ENCODE assay signal across 8 cellular contexts in the genomic region with DNA sequence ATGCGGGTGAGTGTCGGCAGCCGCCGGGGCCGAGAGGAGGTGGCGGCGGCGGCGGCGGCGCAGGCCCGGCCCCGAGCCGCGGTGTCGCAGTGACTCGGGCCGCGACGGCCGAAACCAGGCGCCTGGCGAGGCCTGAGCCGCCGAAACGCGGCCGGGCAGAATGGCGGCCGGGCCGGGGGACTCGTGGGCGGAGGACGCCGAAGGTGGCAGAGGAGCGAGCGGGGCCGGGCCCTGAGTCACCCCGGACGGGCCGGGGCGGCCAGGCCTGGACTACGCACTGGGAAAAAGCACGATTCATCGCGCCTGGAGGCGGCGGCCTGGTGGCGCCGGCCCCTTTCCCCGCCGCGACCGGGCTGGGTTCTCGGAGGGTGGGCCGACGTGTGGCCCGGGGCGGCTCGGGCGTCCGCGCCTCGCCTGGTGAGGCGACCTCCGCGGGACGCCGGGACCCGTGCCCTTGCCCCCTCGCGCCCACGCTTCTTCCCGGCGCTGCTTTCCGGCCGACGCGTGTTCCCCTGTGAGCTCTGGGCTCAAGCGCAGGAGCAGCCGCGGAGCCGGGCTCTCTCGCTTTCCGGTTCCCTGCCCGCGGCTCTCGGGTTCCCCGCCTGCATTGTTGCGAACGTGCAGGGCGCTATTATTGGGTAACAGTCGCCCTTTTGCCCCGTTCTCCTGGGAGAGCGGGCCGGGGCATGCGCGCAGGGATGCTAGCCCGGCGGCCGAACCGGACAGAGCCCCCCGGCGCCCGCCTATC. TPM values are rescaled to one million over a fixed set of nuclear protein-coding genes. Genes with fewer than 3 reads are reported as not detected.
A peak's percentile ranks its signal among the peaks of the same experiment; 100 is the strongest.
DNase-seq lines count a peak whose midpoint lies in the region; ATAC-seq and TF ChIP-seq lines count a peak whose summit lies in the region.

No MANE protein-coding gene starts in this region.

- no peaks in the 10 kb centered on the region for H3K9me3 ChIP-seq in ectodermal cell (ENCODE audit: control insufficient read depth, low read length)

- peak; percentile 17 for ATAC-seq in GM23338

- peak overlapping the region; percentile 24 for H3K23ac ChIP-seq in mesendoderm (ENCODE audit: low read length)

- H3K36me3 ChIP-seq in GM23338 (ENCODE audit: insufficient read depth) (no peaks in the 10 kb centered on the region), ectodermal cell (ENCODE audit: control insufficient read depth, insufficient read depth, low read length) (no peaks in the 10 kb centered on the region), mesendoderm (ENCODE audit: control insufficient read depth, insufficient read depth, low read length) (no peaks in the 10 kb centered on the region)

- H3K18ac ChIP-seq in mesendoderm (ENCODE audit: low read length), result peak overlapping the region; percentile 100

- H3K9ac ChIP-seq in mesendoderm (ENCODE audit: low read length), result peak overlapping the region; percentile 90

- no peak overlapping the region for H2AK5ac ChIP-seq in mesendoderm (ENCODE audit: low read length)

- no peak overlapping the region for H2BK15ac ChIP-seq in mesendoderm (replicated peaks; ENCODE audit: low read depth)

- peak overlapping the region; percentile 93 for H3K56ac ChIP-seq in mesendoderm (ENCODE audit: low read length)

- TF ChIP-seq CTCF in GM23338 (conservative IDR thresholded peaks at IDR 0.05; ENCODE audit: low read depth in 2 of 2), result no peak

- H3K4me2 ChIP-seq in GM23338 (peak overlapping the region; percentile 84), mesendoderm (ENCODE audit: low read length) (peak overlapping the region; percentile 17)

- no peaks in the 10 kb centered on the region for H3K9me2 ChIP-seq in GM23338 (ENCODE audit: insufficient read depth)

- peaks cover 3% of the 10 kb centered on the region for H3K27me3 Mint-ChIP-seq in GM23338 (ENCODE audit: insufficient read depth, low read depth, poor library complexity)

- H3K4ac ChIP-seq in mesendoderm (ENCODE audit: low read depth, low read length), result peak overlapping the region; percentile 93

- 0% methylated on average over 105 of the region's 105 CpGs for WGBS in ectodermal cell, 2 experiments
- whole genome bisulfite sequencing in mesendoderm (ENCODE audit: extremely low coverage, insufficient coverage, low lambda C conversion rate), result no CpG with 5 or more reads among the region's 105 CpGs

- peaks cover 53% of the 10 kb centered on the region for H3K4me1 Mint-ChIP-seq in GM23338

- H3K27me3 ChIP-seq in GM23338 (ENCODE audit: insufficient read depth), result no peaks in the 10 kb centered on the region
- no peaks in the 10 kb centered on the region for H3K27me3 ChIP-seq in ectodermal cell (ENCODE audit: control insufficient read depth, insufficient read depth, low read length, poor library complexity, severe bottlenecking)
- H3K27me3 ChIP-seq in mesendoderm (ENCODE audit: insufficient read depth, low read length, poor library complexity), result no peaks in the 10 kb centered on the region

- H2BK120ac ChIP-seq in mesendoderm (ENCODE audit: low read depth, low read length), result peak overlapping the region; percentile 98

- no peak overlapping the region for H4K5ac ChIP-seq in mesendoderm (ENCODE audit: low read length)

- H3K4me3 ChIP-seq in GM23338 (peak overlapping the region; percentile 80), ectodermal cell (ENCODE audit: insufficient read depth, low read depth, low read length) (peak overlapping the region; percentile 74), mesendoderm (ENCODE audit: low read length) (peak overlapping the region; percentile 75)

- peaks cover 4% of the 10 kb centered on the region for H3K79me1 ChIP-seq in mesendoderm (ENCODE audit: low read length)

- H3K4me3 Mint-ChIP-seq in GM23338, result peak overlapping the region; percentile 93

- no peaks in the 10 kb centered on the region; the same call in 2 of the 3 replicates for H3K9me3 Mint-ChIP-seq in GM23338

- DNase-seq in DMS 273 (lab: John Stamatoyannopoulos, UW; ENCODE audit: unreplicated experiment) (peak; percentile 84), DMS 273 treated with DMSO at 0.1 percent for 48 hours (lab: John Stamatoyannopoulos, UW) (no peak), GM23338 (ENCODE audit: low spot score) (peak; percentile 71), LHCN-M2 (ENCODE audit: low read depth) (peak; percentile 71), mesendoderm (peak; percentile 72)
- peak; percentile 80 for DNase-seq in activated CD4-positive, alpha-beta T cell treated with anti-CD3 and anti-CD28 coated beads for 48 hours
- DNase-seq in stimulated activated CD8-positive, alpha-beta memory T cell treated with anti-CD3 and anti-CD28 coated beads, Interleukin-4, amount 100 ng/mL, for 24 hours (ENCODE audit: low read depth), result peak; percentile 37

- H4K20me1 ChIP-seq in GM23338 (replicated peaks; ENCODE audit: insufficient read depth), result peaks cover 18% of the 10 kb centered on the region

- H2AFZ ChIP-seq in GM23338, result no peak overlapping the region

- peaks cover 50% of the 10 kb centered on the region for H3K4me1 ChIP-seq in GM23338 (ENCODE audit: insufficient read depth)
- H3K4me1 ChIP-seq in ectodermal cell (ENCODE audit: control insufficient read depth, insufficient read depth, low read length), result peaks cover 34% of the 10 kb centered on the region
- peaks cover 9% of the 10 kb centered on the region for H3K4me1 ChIP-seq in mesendoderm (ENCODE audit: control insufficient read depth, low read depth, low read length)

- peak overlapping the region; percentile 78 for H4K8ac ChIP-seq in mesendoderm (ENCODE audit: low read depth, low read length)

- peak overlapping the region; percentile 81 for H3K27ac ChIP-seq in GM23338 (ENCODE audit: low read depth)
- peak overlapping the region; percentile 47 for H3K27ac ChIP-seq in ectodermal cell (ENCODE audit: insufficient read depth, low read depth, low read length, poor library complexity, severe bottlenecking)
- H3K27ac ChIP-seq in mesendoderm (ENCODE audit: low read depth, low read length), result peak overlapping the region; percentile 95

- H2BK5ac ChIP-seq in mesendoderm (ENCODE audit: low read length), result peak overlapping the region; percentile 43

- H3F3A ChIP-seq in GM23338 (replicated peaks; ENCODE audit: low read depth), result 0 out of 2 replicates have a peak, but pooled peaks cover 3% of the 10 kb centered on the region

- peak overlapping the region; percentile 80 for H3K27ac Mint-ChIP-seq in GM23338

- H3K36me3 Mint-ChIP-seq in GM23338 (ENCODE audit: low read depth), result no peaks in the 10 kb centered on the region; the same call in 2 of the 3 replicates

- peaks cover 62% of the 10 kb centered on the region for H3K79me2 ChIP-seq in GM23338 (replicated peaks; ENCODE audit: insufficient read depth)
- H3K79me2 ChIP-seq in mesendoderm (ENCODE audit: control insufficient read depth, insufficient read depth, low read length), result peaks cover 45% of the 10 kb centered on the region

TF ChIP-seq in GM23338, 12 proteins besides CTCF, POLR2A, EP300 and RAD21 (continues in another document):
- peak; percentile 65; the same call in 1 of the 2 replicates for TF ChIP-seq POLR2AphosphoS5 (IDR thresholded peaks at IDR 0.05; ENCODE audit: low read depth)

RNA-seq across cellular contexts. Expression of gene CUL1, which starts 0.5 kb away (rescaled TPM):
- total RNA-seq in GM23338 (2014; rRNA removed; shearing (Covaris generic)), result 63.3 and 71.3 TPM in 2 replicates
- polyA plus RNA-seq in GM23338 (2016; fragmentation: Nextera tagmentation; extraction: Ambion mirVana), result 29.0 and 35.6 TPM in 2 replicates
- 81.9 and 88.2 TPM in 2 replicates for total RNA-seq in LHCN-M2 (2014; rRNA removed)
- 32.4 TPM for polyA plus RNA-seq in LHCN-M2 (2012)
- 104 TPM for polyA plus RNA-seq in ectodermal cell (2013, experiment 1 of 4)
- polyA plus RNA-seq in ectodermal cell (2013, experiment 2 of 4), result 95.0 TPM
- 75.0 TPM for polyA plus RNA-seq in ectodermal cell (2013, experiment 3 of 4)
- 75.3 TPM for polyA plus RNA-seq in ectodermal cell (2013, experiment 4 of 4)
- 69.2 TPM for polyA plus RNA-seq in mesendoderm (2013, experiment 1 of 2)
- 70.6 TPM for polyA plus RNA-seq in mesendoderm (2013, experiment 2 of 2)
